In the genomic region with DNA sequence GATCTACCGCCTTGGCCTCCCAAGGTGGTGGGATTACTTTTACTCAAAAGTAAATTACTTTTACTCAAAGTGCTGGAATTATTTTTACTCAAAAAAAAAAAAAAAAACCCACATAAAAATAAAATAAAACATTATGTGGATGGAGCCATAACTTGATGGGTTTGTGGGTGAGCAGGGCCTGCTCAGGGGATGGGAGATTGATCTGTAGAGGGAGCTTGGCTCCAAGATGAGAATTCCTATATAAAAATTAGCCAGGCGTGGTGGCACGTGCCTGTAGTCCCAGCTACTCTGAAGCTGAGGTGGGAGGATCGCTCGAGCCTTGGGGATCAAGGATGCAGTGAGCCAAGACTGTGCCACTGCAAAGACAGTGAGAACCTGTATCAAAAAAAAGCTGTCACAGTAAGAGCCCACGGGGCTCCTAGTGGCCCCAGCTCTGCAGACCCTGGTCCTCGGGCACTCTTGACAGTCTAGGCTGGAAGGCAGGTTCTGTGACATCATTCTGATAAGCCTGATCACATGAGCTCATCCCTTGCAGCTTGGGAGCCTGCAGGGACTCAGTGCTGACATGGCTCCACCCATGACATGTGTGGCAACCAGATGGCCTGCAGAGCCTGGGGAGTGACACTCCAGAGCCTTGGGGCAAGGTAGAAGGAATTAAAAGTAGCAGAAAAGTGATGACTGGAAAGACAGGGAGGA, we compare ENCODE assay signal across 12 cellular contexts. TPM values are rescaled to one million over a fixed set of nuclear protein-coding genes. Genes with fewer than 3 reads are reported as not detected.
DNase-seq lines count a peak whose midpoint lies in the region; FAIRE-seq and TF ChIP-seq lines count a peak whose summit lies in the region.
"Had no signal": no experiment of that assay in that cellular context is flagged by ENCODE, and none has a peak within 500 bp of the region (broad histone marks: within the 10 kb centered on the region; RNA-seq: fewer than 3 reads in every experiment).

No MANE protein-coding gene starts in this region.

- H3K9me3 ChIP-seq in endodermal cell (ENCODE audit: control insufficient read depth, low read length) (no peaks in the 10 kb centered on the region), small intestine (ENCODE audit: control insufficient read depth, low read depth) (no peaks in the 10 kb centered on the region)
- H3K9me3 ChIP-seq: HAP-1 had no signal

- H3K36me3 Mint-ChIP-seq in endodermal cell (ENCODE audit: low read depth), result peaks cover 43% of the 10 kb centered on the region
- H3K36me3 Mint-ChIP-seq in activated CD4-positive, alpha-beta memory T cell treated with anti-CD3 and anti-CD28 coated beads for 36 hours, result no peaks in the 10 kb centered on the region

- POLR2A ChIA-PET in activated CD4-positive, alpha-beta memory T cell treated with anti-CD3 and anti-CD28 coated beads for 36 hours (lab: Charles Lee), result interaction anchor here (0.6 to 0.7 kb wide), 2 partner anchors 15 to 105 kb away, joined by 3 read pairs; no protein-coding TSS in a partner anchor

- H3K4me1 ChIP-seq in endodermal cell (ENCODE audit: control insufficient read depth, insufficient read depth, low read length) (no peaks in the 10 kb centered on the region), small intestine (ENCODE audit: control insufficient read depth in 2 of 2, insufficient read depth in 1 of 2, low read depth in 1 of 2, low read length in 1 of 2) (no peaks in the 10 kb centered on the region)
- H3K4me1 ChIP-seq: HAP-1 had no signal

- peak overlapping the region; percentile 29 for H3K27ac ChIP-seq in endodermal cell (ENCODE audit: low read depth, low read length)
- H3K27ac ChIP-seq in small intestine (ENCODE audit: low read depth in 1 of 2, low read length in 1 of 2), result no peak overlapping the region
- H3K27ac ChIP-seq: 22Rv1 had no signal

- peak; percentile 50 for DNase-seq in DMS53 (lab: John Stamatoyannopoulos, UW)
- no peak for DNase-seq in DMS53 treated with DMSO at 0.1 percent for 48 hours (lab: John Stamatoyannopoulos, UW; ENCODE audit: unreplicated experiment)
- peak; percentile 4 for DNase-seq in NCI-H69 (lab: John Stamatoyannopoulos, UW)
- DNase-seq in endodermal cell, result no peak
- peak; percentile 63 for DNase-seq in small intestine
- no peak for DNase-seq in activated CD4-positive, alpha-beta memory T cell treated with anti-CD3 and anti-CD28 coated beads for 36 hours
- DNase-seq in midbrain (lab: John Stamatoyannopoulos, UW), result no peak
- no peak for DNase-seq in lower leg skin (ENCODE audit: low spot score in 2 of 2)
- DNase-seq: GDM1, NCI-H446 treated with DMSO at 0.1 percent for 48 hours had no signal

- H3K4me3 ChIP-seq in endodermal cell (ENCODE audit: low read length), result no peak overlapping the region
- H3K4me3 ChIP-seq in small intestine (ENCODE audit: low read depth in 1 of 2, low read length in 2 of 2), result no peak overlapping the region
- H3K4me3 ChIP-seq in lower leg skin (ENCODE audit: low read depth, poor library complexity, severe bottlenecking), result no peak overlapping the region
- H3K4me3 ChIP-seq: HAP-1 had no signal

- 95 to 100% methylated on average over 4 to 6 of the region's 7 CpGs for WGBS in endodermal cell (ENCODE audit: insufficient coverage in 1 of 2, insufficient read length in 1 of 2), 2 experiments
- WGBS in small intestine, 3 donors, result 79 to 87% (median 81%) methylated on average over 7 of the region's 7 CpGs
- WGBS in lower leg skin, 2 donors, result 51 to 59% methylated on average over 7 of the region's 7 CpGs

- intact Hi-C loops in activated CD4-positive, alpha-beta memory T cell treated with anti-CD3 and anti-CD28 coated beads for 36 hours (cut with micrococcal nuclease), result no loop called here
- intact Hi-C loops in lower leg skin (cut with DNase I; ENCODE audit: low total_unique reads), result no loop called here

- H3K9me3 Mint-ChIP-seq in endodermal cell, result no peaks in the 10 kb centered on the region
- no peaks in the 10 kb centered on the region for H3K9me3 Mint-ChIP-seq in activated CD4-positive, alpha-beta memory T cell treated with anti-CD3 and anti-CD28 coated beads for 36 hours

- H3K27me3 Mint-ChIP-seq in endodermal cell (ENCODE audit: insufficient read depth), result no peaks in the 10 kb centered on the region
- no peaks in the 10 kb centered on the region for H3K27me3 Mint-ChIP-seq in activated CD4-positive, alpha-beta memory T cell treated with anti-CD3 and anti-CD28 coated beads for 36 hours

- TF ChIP-seq POLR2A in lower leg skin (IDR thresholded peaks at IDR 0.05), result no peak

- H3K36me3 ChIP-seq in endodermal cell (ENCODE audit: control insufficient read depth, insufficient read depth, low read length), result peaks cover 78% of the 10 kb centered on the region
- peaks cover 0 to 2% of the 10 kb centered on the region in 2 donors for H3K36me3 ChIP-seq in small intestine (ENCODE audit: control insufficient read depth in 2 of 2, insufficient read depth in 2 of 2, low read length in 2 of 2)

- TF ChIP-seq CTCF in endodermal cell (conservative IDR thresholded peaks at IDR 0.05), result no peak
- TF ChIP-seq CTCF in lower leg skin (IDR thresholded peaks at IDR 0.05), result no peak

- H3K27ac Mint-ChIP-seq in endodermal cell, result no peak overlapping the region
- H3K27ac Mint-ChIP-seq in activated CD4-positive, alpha-beta memory T cell treated with anti-CD3 and anti-CD28 coated beads for 36 hours, result no peak overlapping the region

- peaks cover 10% of the 10 kb centered on the region for H3K4me1 Mint-ChIP-seq in endodermal cell
- H3K4me1 Mint-ChIP-seq in activated CD4-positive, alpha-beta memory T cell treated with anti-CD3 and anti-CD28 coated beads for 36 hours (ENCODE audit: low read depth), result no peaks in the 10 kb centered on the region

- no peak overlapping the region for H3K4me3 Mint-ChIP-seq in endodermal cell
- no peak overlapping the region for H3K4me3 Mint-ChIP-seq in activated CD4-positive, alpha-beta memory T cell treated with anti-CD3 and anti-CD28 coated beads for 36 hours

- H3K27me3 ChIP-seq in endodermal cell (ENCODE audit: control insufficient read depth, insufficient read depth, low read length, poor library complexity, severe bottlenecking) (no peaks in the 10 kb centered on the region), small intestine (ENCODE audit: control insufficient read depth in 2 of 2, insufficient read depth in 2 of 2, low read length in 2 of 2) (no peaks in the 10 kb centered on the region)

- FAIRE-seq in small intestine (lab: Jason Lieb, UNC), result no peak

- CTCF ChIA-PET in activated CD4-positive, alpha-beta memory T cell treated with anti-CD3 and anti-CD28 coated beads for 36 hours (lab: Charles Lee), result interaction anchor here (0.7 to 1.3 kb wide), 4 partner anchors 10 to 80 kb away, joined by 3 to 4 read pairs (median 3); no protein-coding TSS in a partner anchor

- H3K9ac ChIP-seq in endodermal cell (ENCODE audit: extremely low read depth, low read length, poor library complexity, severe bottlenecking), result no peak overlapping the region

RNA-seq across cellular contexts. Expression of gene ST3GAL2, which starts 42.5 kb away (rescaled TPM):
- 10 to 100 TPM; 56.4 to 57.8 TPM for total RNA-seq in endodermal cell
- 28.0 TPM for polyA plus RNA-seq in endodermal cell (2013, experiment 1 of 2)
- polyA plus RNA-seq in endodermal cell (2013, experiment 2 of 2), result 30.2 TPM
- polyA plus RNA-seq in small intestine, result 1 to 10 TPM; 5.6 to 9.1 (median 7.6) TPM
- 10 to 100 TPM; 16.7 to 17.3 TPM for total RNA-seq in activated CD4-positive, alpha-beta memory T cell treated with anti-CD3 and anti-CD28 coated beads for 36 hours
- 10 to 100 TPM in 1 of 4 donors, 1 to 10 TPM in 3; 7.0 to 12.9 (median 9.5) TPM for total RNA-seq in lower leg skin

RNA-seq across cellular contexts. Expression of gene DDX19A, which starts 49.7 kb away (rescaled TPM):
- total RNA-seq in endodermal cell (10 to 100 TPM; 45.7 to 46.1 TPM), lower leg skin (10 to 100 TPM; 35.6 to 50.0 (median 38.4) TPM)
- 43.6 TPM for polyA plus RNA-seq in endodermal cell (2013, experiment 1 of 2)
- 40.0 TPM for polyA plus RNA-seq in endodermal cell (2013, experiment 2 of 2)
- 10 to 100 TPM; 11.0 to 24.0 (median 12.7) TPM for polyA plus RNA-seq in small intestine
- total RNA-seq in activated CD4-positive, alpha-beta memory T cell treated with anti-CD3 and anti-CD28 coated beads for 36 hours, result 10 to 100 TPM; 34.8 to 39.3 TPM

RNA-seq across cellular contexts. Expression of gene FCSK, which starts 58.0 kb away (rescaled TPM):
- total RNA-seq in endodermal cell, result 10 to 100 TPM; 18.7 to 19.5 TPM
- 9.3 TPM for polyA plus RNA-seq in endodermal cell (2013, experiment 1 of 2)
- polyA plus RNA-seq in endodermal cell (2013, experiment 2 of 2), result 10.7 TPM
- polyA plus RNA-seq in small intestine, result 10 to 100 TPM; 19.6 to 26.8 (median 21.9) TPM
- 10 to 100 TPM; 13.1 to 14.0 TPM for total RNA-seq in activated CD4-positive, alpha-beta memory T cell treated with anti-CD3 and anti-CD28 coated beads for 36 hours
- 10 to 100 TPM; 17.9 to 31.7 (median 23.4) TPM for total RNA-seq in lower leg skin

Comparison
In these comparisons a context has a peak if more than half of its experiments do, and no peak if none do; other contexts are left out.
1. DNase-seq: peak in DMS53 (single experiment), NCI-H69 (single experiment) and small intestine (single experiment); none in DMS53 treated with DMSO at 0.1 percent for 48 hours (single experiment), endodermal cell (single experiment), activated CD4-positive, alpha-beta memory T cell treated with anti-CD3 and anti-CD28 coated beads for 36 hours (single experiment), midbrain (single experiment) and lower leg skin (0 of 2).